ENCODE assay signal across 17 cellular contexts in the genomic region with DNA sequence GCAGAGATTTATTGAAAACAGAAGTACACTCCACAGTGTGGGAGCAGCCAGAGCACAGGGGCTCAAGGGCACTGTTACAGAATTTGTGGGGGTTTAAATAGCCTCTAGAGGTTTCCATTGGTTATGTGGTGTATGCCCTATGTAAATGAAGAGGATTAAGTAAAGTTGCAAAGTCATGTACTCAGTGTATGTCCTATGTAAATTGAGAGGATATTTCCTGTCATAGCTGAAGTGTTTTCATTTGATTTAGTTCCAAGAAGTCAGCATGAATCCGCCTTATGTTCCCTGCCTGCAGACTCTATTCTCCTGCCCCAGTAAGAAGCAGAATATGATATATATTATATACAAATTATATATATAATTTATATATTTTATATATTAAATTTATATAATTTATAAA.
DNase-seq lines count a peak whose midpoint lies in the region; ATAC-seq and TF ChIP-seq lines count a peak whose summit lies in the region.
"Had no signal": no experiment of that assay in that cellular context is flagged by ENCODE, and none has a peak within 500 bp of the region (broad histone marks: within the 10 kb centered on the region; RNA-seq: fewer than 3 reads in every experiment).

No MANE protein-coding gene starts in this region.

- H3F3A ChIP-seq in GM23338 (replicated peaks; ENCODE audit: low read depth) = no peaks in the 10 kb centered on the region

- no peak overlapping the region for H3K4me3 Mint-ChIP-seq in GM23338
- no peak overlapping the region for H3K4me3 Mint-ChIP-seq in activated naive CD4-positive, alpha-beta T cell treated with anti-CD3 and anti-CD28 coated beads, Interleukin-2, amount 10 ng/mL, durations not matched to agents 7 days and 5 days
- H3K4me3 Mint-ChIP-seq: B cell; CD4-positive, CD25-positive, alpha-beta regulatory T cell; CD8-positive, alpha-beta T cell had no signal

- H3K4me1 ChIP-seq in GM23338 (ENCODE audit: insufficient read depth) = peaks cover 4% of the 10 kb centered on the region; the same call in 1 of the 2 replicates
- H3K4me1 ChIP-seq: BLaER1 had no signal

- peak overlapping the region; percentile 47; the same call in 1 of the 2 replicates for H3K27ac Mint-ChIP-seq in GM23338
- H3K27ac Mint-ChIP-seq in activated naive CD4-positive, alpha-beta T cell treated with anti-CD3 and anti-CD28 coated beads, Interleukin-2, amount 10 ng/mL, durations not matched to agents 7 days and 5 days = no peak overlapping the region
- H3K27ac Mint-ChIP-seq: B cell; CD4-positive, CD25-positive, alpha-beta regulatory T cell; CD8-positive, alpha-beta T cell had no signal

- H3K9me3 Mint-ChIP-seq in GM23338 = peaks cover 21% of the 10 kb centered on the region
- H3K9me3 Mint-ChIP-seq in activated naive CD4-positive, alpha-beta T cell treated with anti-CD3 and anti-CD28 coated beads, Interleukin-2, amount 10 ng/mL, durations not matched to agents 7 days and 5 days = peaks cover 10% of the 10 kb centered on the region

- ATAC-seq in GM23338 (no peak), HG02938 (IDR thresholded peaks at IDR 0.05; ENCODE audit: unreplicated experiment) (no peak), GM21717 (IDR thresholded peaks at IDR 0.05; ENCODE audit: unreplicated experiment) (no peak)
- ATAC-seq: CD8-positive, alpha-beta T cell had no signal

- H3K27me3 ChIP-seq in GM23338 (ENCODE audit: insufficient read depth) = no peaks in the 10 kb centered on the region
- H3K27me3 ChIP-seq: BLaER1 had no signal

- no peaks in the 10 kb centered on the region for H3K36me3 ChIP-seq in GM23338 (ENCODE audit: insufficient read depth)
- H3K36me3 ChIP-seq: BLaER1 had no signal

- no peaks in the 10 kb centered on the region for H3K27me3 Mint-ChIP-seq in GM23338 (ENCODE audit: insufficient read depth, low read depth, poor library complexity)
- H3K27me3 Mint-ChIP-seq in activated naive CD4-positive, alpha-beta T cell treated with anti-CD3 and anti-CD28 coated beads, Interleukin-2, amount 10 ng/mL, durations not matched to agents 7 days and 5 days = no peaks in the 10 kb centered on the region
- H3K27me3 Mint-ChIP-seq: B cell; CD4-positive, CD25-positive, alpha-beta regulatory T cell had no signal

- H3K27ac ChIP-seq in GM23338 (ENCODE audit: low read depth) = no peak overlapping the region
- H3K27ac ChIP-seq: BLaER1, C4-2B had no signal

- H3K4me1 Mint-ChIP-seq in GM23338 = peaks cover 3% of the 10 kb centered on the region; the same call in 2 of the 3 replicates
- H3K4me1 Mint-ChIP-seq in activated naive CD4-positive, alpha-beta T cell treated with anti-CD3 and anti-CD28 coated beads, Interleukin-2, amount 10 ng/mL, durations not matched to agents 7 days and 5 days = no peaks in the 10 kb centered on the region
- H3K4me1 Mint-ChIP-seq: B cell; CD4-positive, CD25-positive, alpha-beta regulatory T cell had no signal

- DNase-seq in GM23338 (ENCODE audit: low spot score) (no peak), astrocyte of the cerebellum (ENCODE audit: low read depth) (peak; percentile 0), left kidney (ENCODE audit: low read depth, low spot score) (peak; percentile 2)
- no peak for DNase-seq in activated naive CD4-positive, alpha-beta T cell treated with anti-CD3 and anti-CD28 coated beads, Interleukin-2, amount 10 ng/mL, durations not matched to agents 7 days and 5 days
- DNase-seq: CD4-positive, CD25-positive, alpha-beta regulatory T cell; CD8-positive, alpha-beta T cell; DMS 273 treated with DMSO at 0.1 percent for 48 hours; DMS79; EL; GF-D8; H7; HCEC 1CT had no signal

- H3K36me3 Mint-ChIP-seq in GM23338 (ENCODE audit: low read depth) = peaks cover 10% of the 10 kb centered on the region
- H3K36me3 Mint-ChIP-seq in activated naive CD4-positive, alpha-beta T cell treated with anti-CD3 and anti-CD28 coated beads, Interleukin-2, amount 10 ng/mL, durations not matched to agents 7 days and 5 days = no peaks in the 10 kb centered on the region
- H3K36me3 Mint-ChIP-seq: CD4-positive, CD25-positive, alpha-beta regulatory T cell; CD8-positive, alpha-beta T cell had no signal

- H4K20me1 ChIP-seq in GM23338 (replicated peaks; ENCODE audit: insufficient read depth) = no peaks in the 10 kb centered on the region
- H4K20me1 ChIP-seq: BLaER1 had no signal

- H2AFZ ChIP-seq in GM23338 = no peak overlapping the region

- H3K9me2 ChIP-seq in GM23338 (ENCODE audit: insufficient read depth) = peaks cover 7% of the 10 kb centered on the region; the same call in 1 of the 2 replicates

- TF ChIP-seq CTCF in GM23338 (conservative IDR thresholded peaks at IDR 0.05; ENCODE audit: low read depth in 2 of 2) = no peak
- TF ChIP-seq CTCF in astrocyte of the cerebellum (IDR thresholded peaks at IDR 0.05; ENCODE audit: low read depth, low read length, missing control alignments) = no peak

- H3K79me2 ChIP-seq in GM23338 (replicated peaks; ENCODE audit: insufficient read depth) = no peaks in the 10 kb centered on the region

- in situ Hi-C loops in astrocyte of the cerebellum (cut with HindIII; ENCODE audit: low sequenced_read_pairs) = no loop called here

- H3K4me2 ChIP-seq in GM23338 = no peak overlapping the region
- H3K4me2 ChIP-seq: BLaER1 had no signal

- CTCF ChIA-PET in activated naive CD4-positive, alpha-beta T cell treated with anti-CD3 and anti-CD28 coated beads, Interleukin-2, amount 10 ng/mL, durations not matched to agents 7 days and 5 days (lab: Charles Lee) = no interaction called here

- H3K4me3 ChIP-seq in GM23338 = no peak overlapping the region
- no peak overlapping the region for H3K4me3 ChIP-seq in astrocyte of the cerebellum (ENCODE audit: low read depth, low read length)
- H3K4me3 ChIP-seq: BLaER1 had no signal

TF ChIP-seq in GM23338, 12 proteins besides CTCF, POLR2A, EP300 and RAD21 (continues in another document):
- TF ChIP-seq STAT1 (IDR thresholded peaks at IDR 0.05; ENCODE audit: unreplicated experiment) (no peak), EZH2 (IDR thresholded peaks at IDR 0.05; ENCODE audit: low read depth, unreplicated experiment) (no peak), CREB1 (CRISPR knock-in tag; IDR thresholded peaks at IDR 0.05; ENCODE audit: low read depth) (no peak), ZNF114 (CRISPR knock-in tag; IDR thresholded peaks at IDR 0.05) (no peak), ZNF331 (CRISPR knock-in tag; IDR thresholded peaks at IDR 0.05; ENCODE audit: low read depth) (no peak), REST (IDR thresholded peaks at IDR 0.05; ENCODE audit: unreplicated experiment) (no peak), EZH2phosphoT487 (IDR thresholded peaks at IDR 0.05; ENCODE audit: unreplicated experiment) (no peak), JUNB (IDR thresholded peaks at IDR 0.05; ENCODE audit: unreplicated experiment) (no peak), ETS1 (IDR thresholded peaks at IDR 0.05) (no peak), POLR2AphosphoS5 (IDR thresholded peaks at IDR 0.05; ENCODE audit: low read depth) (no peak), NANOG (IDR thresholded peaks at IDR 0.05; ENCODE audit: borderline replicate concordance) (no peak)

Comparison
In these comparisons a context has a peak if more than half of its experiments do, and no peak if none do; other contexts are left out.
1. DNase-seq: peak in astrocyte of the cerebellum (single experiment) and left kidney (single experiment); none in GM23338 (single experiment) and activated naive CD4-positive, alpha-beta T cell treated with anti-CD3 and anti-CD28 coated beads, Interleukin-2, amount 10 ng/mL, durations not matched to agents 7 days and 5 days (single experiment).